9 cellular contexts compared by ENCODE assay signal in genomic region chr1:218374972-218375371, GRCh38. TPM values are rescaled to one million over a fixed set of nuclear protein-coding genes. Genes with fewer than 3 reads are reported as not detected.
DNase-seq lines count a peak whose midpoint lies in the region; ATAC-seq and TF ChIP-seq lines count a peak whose summit lies in the region.
"Had no signal": no experiment of that assay in that cellular context is flagged by ENCODE, and none has a peak within 500 bp of the region (broad histone marks: within the 10 kb centered on the region; RNA-seq: fewer than 3 reads in every experiment).

No MANE protein-coding gene starts in this region.

- in situ Hi-C loops in mammary epithelial cell (cut with MboI; ENCODE audit: low sequenced_read_pairs in 2 of 2), result no loop called here

- H4K20me1 ChIP-seq in mammary epithelial cell (ENCODE audit: insufficient read depth, low read length), result no peaks in the 10 kb centered on the region

- H2BK15ac ChIP-seq in mesenchymal stem cell (ENCODE audit: low read depth, poor library complexity, severe bottlenecking), result no peak overlapping the region

- no peak for TF ChIP-seq POLR2A in vagina (IDR thresholded peaks at IDR 0.05)

- peak overlapping the region; percentile 76 for H3K27ac ChIP-seq in cardiac muscle cell
- H3K27ac ChIP-seq in mammary epithelial cell (ENCODE audit: insufficient read depth, low read depth, low read length), result peak overlapping the region; percentile 13
- peak overlapping the region; percentile 3 for H3K27ac ChIP-seq in mesenchymal stem cell (ENCODE audit: low read length, poor library complexity, severe bottlenecking)
- peak overlapping the region; percentile 61 for H3K27ac ChIP-seq in vagina

- peaks cover 2% of the 10 kb centered on the region for H3K79me1 ChIP-seq in mesenchymal stem cell (replicated peaks; ENCODE audit: low read length, poor library complexity, severe bottlenecking)

- peak overlapping the region in 1 of 2 experiments; percentile 69 for H3K18ac ChIP-seq in mesenchymal stem cell (ENCODE audit: low read depth in 1 of 2, low read length in 2 of 2)

- H2BK12ac ChIP-seq in mesenchymal stem cell (ENCODE audit: low read length in 2 of 2), result no peak overlapping the region

- no peak overlapping the region for H2BK120ac ChIP-seq in mesenchymal stem cell (ENCODE audit: low read depth, low read length)

- no peak overlapping the region for H4K8ac ChIP-seq in mesenchymal stem cell (ENCODE audit: low read length)

- H3K4ac ChIP-seq in mesenchymal stem cell (ENCODE audit: low read depth in 1 of 2, low read length in 2 of 2), result no peak overlapping the region

- H2AFZ ChIP-seq in mammary epithelial cell (ENCODE audit: low read depth, low read length) (no peak overlapping the region), mesenchymal stem cell (ENCODE audit: low read depth, low read length) (no peak overlapping the region)

- CTCF ChIA-PET in mammary epithelial cell (lab: Charles Lee; ENCODE audit: low non-redundant PET), result no interaction called here

- no peak overlapping the region for H3K23ac ChIP-seq in mesenchymal stem cell (ENCODE audit: low read length in 2 of 2)

- WGBS in mammary epithelial cell (ENCODE audit: low coverage, missing lambda C conversion rate), result 8% methylated on average over 3 of the region's 3 CpGs
- WGBS in mesenchymal stem cell, result 5% methylated on average over 3 of the region's 3 CpGs

- H2BK5ac ChIP-seq in mesenchymal stem cell (ENCODE audit: low read depth, low read length, poor library complexity, severe bottlenecking), result no peak overlapping the region

- H3K36me3 ChIP-seq in cardiac muscle cell, result peaks cover 17% of the 10 kb centered on the region
- peaks cover 4% of the 10 kb centered on the region for H3K36me3 ChIP-seq in mammary epithelial cell (ENCODE audit: insufficient read depth, low read length)
- H3K36me3 ChIP-seq in mesenchymal stem cell (ENCODE audit: control insufficient read depth in 1 of 2, insufficient read depth in 2 of 2, low read depth in 1 of 2, low read length in 2 of 2), result peaks cover 0 to 12% of the 10 kb centered on the region in 2 experiments
- no peaks in the 10 kb centered on the region for H3K36me3 ChIP-seq in vagina

- peak in 1 of 2 donors; percentile 39 for DNase-seq in cardiac muscle cell (ENCODE audit: low read depth in 1 of 2, low spot score in 1 of 2)
- no peak for DNase-seq in Right ventricle myocardium superior
- peak; percentile 33 for DNase-seq in mammary epithelial cell
- peak; percentile 80 for DNase-seq in mesenchymal stem cell
- DNase-seq in vagina (ENCODE audit: extremely low spot score in 2 of 2), result no peak
- no peak for DNase-seq in NK-92 treated with Interleukin-12 subunit alpha and Interleukin-12 subunit beta, amount 100 ng/mL, for 24 hours (lab: John Stamatoyannopoulos, UW)
- DNase-seq in occipital lobe (lab: John Stamatoyannopoulos, UW), result no peak
- DNase-seq in pons (ENCODE audit: low spot score), result no peak
- DNase-seq: activated B cell treated with CpG ODN at 0.5 μM for 24 hours had no signal

- no peak overlapping the region for H4K91ac ChIP-seq in mesenchymal stem cell (ENCODE audit: low read length)

- H3K9ac ChIP-seq in mammary epithelial cell (ENCODE audit: insufficient read depth, low read length) (no peak overlapping the region), mesenchymal stem cell (ENCODE audit: low read length) (no peak overlapping the region)

- H3K9me3 ChIP-seq in cardiac muscle cell (ENCODE audit: low read depth) (no peaks in the 10 kb centered on the region), mammary epithelial cell (replicated peaks; ENCODE audit: insufficient read depth, low read length) (no peaks in the 10 kb centered on the region), mesenchymal stem cell (ENCODE audit: control insufficient read depth, low read length) (no peaks in the 10 kb centered on the region), vagina (no peaks in the 10 kb centered on the region)

- dilution Hi-C loops in mammary epithelial cell (cut with HindIII; ENCODE audit: low sequenced_read_pairs), result no loop called here

- peak overlapping the region; percentile 19 for H2AK5ac ChIP-seq in mesenchymal stem cell (ENCODE audit: low read length, severe bottlenecking)

- no peak overlapping the region for H3K14ac ChIP-seq in mesenchymal stem cell (ENCODE audit: low read length in 2 of 2)

- TF ChIP-seq CTCF in cardiac muscle cell (IDR thresholded peaks at IDR 0.05; ENCODE audit: low read depth, low read length) (no peak), mammary epithelial cell (conservative IDR thresholded peaks at IDR 0.05 in 1 of 2, IDR thresholded peaks at IDR 0.05 in 1 of 2; ENCODE audit: extremely low read depth in 1 of 2, insufficient read depth in 1 of 2, low read depth in 1 of 2, low read length in 2 of 2) (no peak), vagina (IDR thresholded peaks at IDR 0.05) (no peak)

- H3K27me3 ChIP-seq in cardiac muscle cell (no peaks in the 10 kb centered on the region), mammary epithelial cell (ENCODE audit: insufficient read depth, low read length) (no peaks in the 10 kb centered on the region), mesenchymal stem cell (ENCODE audit: control insufficient read depth in 1 of 2, insufficient read depth in 1 of 2, low read length in 2 of 2) (no peaks in the 10 kb centered on the region), vagina (no peaks in the 10 kb centered on the region)

- peaks cover 81% of the 10 kb centered on the region for H3K79me2 ChIP-seq in mammary epithelial cell (ENCODE audit: insufficient read depth, low read length)

- no TSS peak for BruUV-seq in mammary epithelial cell (replicated peaks; lab: Mats Ljungman, UMichigan)

- intact Hi-C loops in Right ventricle myocardium superior (cut with DNase I), result no loop called here
- intact Hi-C loops in mammary epithelial cell (cut with micrococcal nuclease), result loop anchor here (5.0 kb wide), 2 partner anchors 52 to 122 kb away; no protein-coding TSS in a partner anchor
- intact Hi-C loops in vagina (cut with DNase I), result no loop called here

- H3K4me1 ChIP-seq in cardiac muscle cell (ENCODE audit: low read depth) (peaks cover 79% of the 10 kb centered on the region), mammary epithelial cell (ENCODE audit: insufficient read depth, low read length) (peaks cover 69% of the 10 kb centered on the region), mesenchymal stem cell (ENCODE audit: control insufficient read depth, insufficient read depth, low read depth, low read length) (peaks cover 22% of the 10 kb centered on the region), vagina (peaks cover 51% of the 10 kb centered on the region)

- no peak for ATAC-seq in Right ventricle myocardium superior (ENCODE audit: poor library complexity)

- H3K4me2 ChIP-seq in mammary epithelial cell (ENCODE audit: insufficient read depth, low read depth, low read length), result peak overlapping the region; percentile 32
- H3K4me2 ChIP-seq in mesenchymal stem cell (ENCODE audit: low read length, poor library complexity, severe bottlenecking), result no peak overlapping the region

- H3K4me3 ChIP-seq in cardiac muscle cell (no peak overlapping the region), mammary epithelial cell (replicated peaks in 1 of 3; ENCODE audit: insufficient read depth in 1 of 3, low read depth in 2 of 3, low read length in 3 of 3) (no peak overlapping the region), mesenchymal stem cell (ENCODE audit: insufficient read depth in 1 of 2, low read depth in 1 of 2, low read length in 2 of 2) (no peak overlapping the region), vagina (no peak overlapping the region)

RNA-seq across cellular contexts. Expression of gene TGFB2, which starts 29.8 kb away (rescaled TPM):
- total RNA-seq in cardiac muscle cell (107 and 171 TPM in 2 replicates), Right ventricle myocardium superior (1.5 TPM), mammary epithelial cell (100 to 1,000 TPM in 1 of 2 donors, 10 to 100 TPM in 1; 39.6 to 120 TPM), vagina (16.9 TPM), occipital lobe (61.8 TPM)
- polyA plus RNA-seq in cardiac muscle cell (132 and 210 TPM in 2 replicates), mammary epithelial cell (10.9 TPM)
- 35.6 TPM for polyA minus RNA-seq in mammary epithelial cell
- 23.5 TPM for polyA plus RNA-seq in mesenchymal stem cell (2013, experiment 1 of 2)
- polyA plus RNA-seq in mesenchymal stem cell (2013, experiment 2 of 2), result 23.9 TPM

Comparison
In these comparisons a context has a peak if more than half of its experiments do, and no peak if none do; other contexts are left out.
1. DNase-seq: peak in mammary epithelial cell (single experiment) and mesenchymal stem cell (single experiment); none in Right ventricle myocardium superior (single experiment), vagina (0 of 2), NK-92 treated with Interleukin-12 subunit alpha and Interleukin-12 subunit beta, amount 100 ng/mL, for 24 hours (single experiment), occipital lobe (single experiment) and pons (single experiment).
2. H3K27ac ChIP-seq: peak in every context shown above with its lines; median percentile 76 in cardiac muscle cell; 61 in vagina; 13 in mammary epithelial cell; 3 in mesenchymal stem cell.